Comparison of ENCODE assay signal across 10 cellular contexts in genomic region chr2:223868005-223868404, GRCh38. TPM values are rescaled to one million over a fixed set of nuclear protein-coding genes. Genes with fewer than 3 reads are reported as not detected.
DNase-seq lines count a peak whose midpoint lies in the region; ATAC-seq and TF ChIP-seq lines count a peak whose summit lies in the region.
"Had no signal": no experiment of that assay in that cellular context is flagged by ENCODE, and none has a peak within 500 bp of the region (broad histone marks: within the 10 kb centered on the region; RNA-seq: fewer than 3 reads in every experiment).

No MANE protein-coding gene starts in this region.

- H3K27ac Mint-ChIP-seq in IgD-negative memory B cell (peak overlapping the region in 2 of 3 donors; percentile 31 to 47), glutamatergic neuron (ENCODE audit: unreplicated experiment) (peak overlapping the region; percentile 95)
- H3K27ac Mint-ChIP-seq: T-helper 17 cell had no signal

- intact Hi-C loops in gastrocnemius medialis (cut with DNase I; ENCODE audit: low total_unique reads) = no loop called here

- no peaks in the 10 kb centered on the region for H3K9me3 ChIP-seq in gastrocnemius medialis

- H3K4me1 Mint-ChIP-seq in IgD-negative memory B cell (peaks cover 10 to 25% (median 14%) of the 10 kb centered on the region in 3 donors), glutamatergic neuron (ENCODE audit: low read depth, unreplicated experiment) (peaks cover 8% of the 10 kb centered on the region)

- H3K36me3 ChIP-seq in gastrocnemius medialis = no peaks in the 10 kb centered on the region

- no peak overlapping the region for H3K4me3 Mint-ChIP-seq in IgD-negative memory B cell
- H3K4me3 Mint-ChIP-seq in glutamatergic neuron (ENCODE audit: unreplicated experiment) = no peak overlapping the region
- H3K4me3 Mint-ChIP-seq: T-helper 17 cell had no signal

- no peaks in the 10 kb centered on the region for H3K27me3 ChIP-seq in gastrocnemius medialis

- H3K27me3 Mint-ChIP-seq in IgD-negative memory B cell (no peaks in the 10 kb centered on the region), glutamatergic neuron (ENCODE audit: unreplicated experiment) (peaks cover 5% of the 10 kb centered on the region)
- H3K27me3 Mint-ChIP-seq: T-helper 17 cell had no signal

- ATAC-seq in GM19023 (IDR thresholded peaks at IDR 0.05; ENCODE audit: unreplicated experiment) (peak; percentile 64), HG02623 (IDR thresholded peaks at IDR 0.05; ENCODE audit: unreplicated experiment) (peak; percentile 70), gastrocnemius medialis (no peak)
- ATAC-seq: T-helper 17 cell had no signal

- no peak for TF ChIP-seq POLR2A in gastrocnemius medialis (IDR thresholded peaks at IDR 0.05)

- no peak overlapping the region for H3K27ac ChIP-seq in gastrocnemius medialis

- H3K4me3 ChIP-seq in gastrocnemius medialis = no peak overlapping the region

- H3K9me3 Mint-ChIP-seq in IgD-negative memory B cell (no peaks in the 10 kb centered on the region), glutamatergic neuron (ENCODE audit: unreplicated experiment) (peaks cover 8% of the 10 kb centered on the region)

- H3K36me3 Mint-ChIP-seq in IgD-negative memory B cell (peaks cover 10% of the 10 kb centered on the region), glutamatergic neuron (ENCODE audit: unreplicated experiment) (no peaks in the 10 kb centered on the region)

- H3K4me1 ChIP-seq in gastrocnemius medialis = no peaks in the 10 kb centered on the region

- no peak for TF ChIP-seq CTCF in glutamatergic neuron (IDR thresholded peaks at IDR 0.05; ENCODE audit: partially characterized antibody, unreplicated experiment)
- no peak for TF ChIP-seq CTCF in gastrocnemius medialis (IDR thresholded peaks at IDR 0.05 in 4 of 5, conservative IDR thresholded peaks at IDR 0.05 in 1 of 5)

- in situ Hi-C loops in G401 (cut with HindIII; ENCODE audit: low sequenced_read_pairs) (no loop called here), gastrocnemius medialis (cut with MboI; ENCODE audit: low sequenced_read_pairs in 4 of 4) (no loop called here)

- DNase-seq in glutamatergic neuron (peak; percentile 75), G401 (ENCODE audit: low spot score) (no peak), NCI-H2196 (lab: John Stamatoyannopoulos, UW; ENCODE audit: unreplicated experiment) (no peak), gastrocnemius medialis (no peak), NCI-H2029 treated with DMSO at 0.1 percent for 48 hours (lab: John Stamatoyannopoulos, UW) (no peak)
- DNase-seq: NCI-H774, T-helper 17 cell had no signal

RNA-seq across cellular contexts. Expression of gene AP1S3, which starts 30.6 kb away (rescaled TPM):
- polyA plus RNA-seq in IgD-negative memory B cell = 23.0 TPM
- total RNA-seq in glutamatergic neuron (ENCODE audit: unreplicated experiment) (3.1 TPM), gastrocnemius medialis (under 1 TPM in 1 of 4 donors, not detected in 3; 0.20 TPM)
- total RNA-seq in G401 (2014; rRNA removed; shearing (Covaris generic)) = 7.9 and 20.7 TPM in 2 replicates

Comparison
In these comparisons a context has a peak if more than half of its experiments do, and no peak if none do; other contexts are left out.
1. ATAC-seq: peak in GM19023 (single experiment) and HG02623 (single experiment); none in gastrocnemius medialis (0 of 2).